In genomic region chr16:11082108-11082859, GRCh38 we compare ENCODE assay signal across 31 cellular contexts.
DNase-seq lines count a peak whose midpoint lies in the region; ATAC-seq and TF ChIP-seq lines count a peak whose summit lies in the region.
"Had no signal": no experiment of that assay in that cellular context is flagged by ENCODE, and none has a peak within 500 bp of the region (broad histone marks: within the 10 kb centered on the region; RNA-seq: fewer than 3 reads in every experiment).

No MANE protein-coding gene starts in this region.

- no peak overlapping the region for H3K9ac ChIP-seq in neural progenitor cell
- H3K9ac ChIP-seq: BLaER1 treated with 17β-estradiol and CSF1 and Interleukin-3, amounts not matched to agents 10 nM and 100 nM had no signal

- H2AFZ ChIP-seq in neural progenitor cell (replicated peaks): no peak overlapping the region

- intact Hi-C loops in activated T-helper 1 cell treated with anti-CD3 and anti-CD28 coated beads, Interleukin-12 subunit alpha, Interleukin-12 subunit beta, Interleukin-2, Interleukin-4 antibody, amounts not matched to agents 30 ng/mL and 10 ng/mL and 1 ng/mL, durations not matched to agents 14 hours and 24 hours and 36 hours (cut with micrococcal nuclease): no loop called here

- no peak overlapping the region for H3K4me2 ChIP-seq in neural progenitor cell

- H3K4me3 Mint-ChIP-seq in stimulated activated naive CD8-positive, alpha-beta T cell treated with anti-CD3 and anti-CD28 coated beads, Interleukin-15, Interleukin-2, amounts not matched to agents 100 ng/mL and 50 ng/mL, for 24 hours: no peak overlapping the region
- no peak overlapping the region for H3K4me3 Mint-ChIP-seq in activated T-helper 1 cell treated with anti-CD3 and anti-CD28 coated beads, Interleukin-12 subunit alpha, Interleukin-12 subunit beta, Interleukin-2, Interleukin-4 antibody, amounts not matched to agents 30 ng/mL and 10 ng/mL and 1 ng/mL, durations not matched to agents 14 hours and 24 hours and 36 hours
- H3K4me3 Mint-ChIP-seq in neural progenitor cell: no peak overlapping the region
- H3K4me3 Mint-ChIP-seq: activated T-helper 17 cell treated with anti-CD3 and anti-CD28 coated beads, Interleukin-2, amount 50 U/mL, for 72 hours had no signal

- no peaks in the 10 kb centered on the region for H4K20me1 ChIP-seq in neural progenitor cell (ENCODE audit: low read depth)

- H3K27me3 Mint-ChIP-seq in stimulated activated naive CD8-positive, alpha-beta T cell treated with anti-CD3 and anti-CD28 coated beads, Interleukin-15, Interleukin-2, amounts not matched to agents 100 ng/mL and 50 ng/mL, for 24 hours: no peaks in the 10 kb centered on the region
- no peaks in the 10 kb centered on the region for H3K27me3 Mint-ChIP-seq in activated T-helper 1 cell treated with anti-CD3 and anti-CD28 coated beads, Interleukin-12 subunit alpha, Interleukin-12 subunit beta, Interleukin-2, Interleukin-4 antibody, amounts not matched to agents 30 ng/mL and 10 ng/mL and 1 ng/mL, durations not matched to agents 14 hours and 24 hours and 36 hours (ENCODE audit: insufficient read depth)
- H3K27me3 Mint-ChIP-seq in neural progenitor cell (ENCODE audit: insufficient read depth, low read depth): no peaks in the 10 kb centered on the region
- H3K27me3 Mint-ChIP-seq: activated T-helper 17 cell treated with anti-CD3 and anti-CD28 coated beads, Interleukin-2, amount 50 U/mL, for 72 hours; naive thymus-derived CD4-positive, alpha-beta T cell had no signal

- peak overlapping the region; percentile 3 for H3K27ac Mint-ChIP-seq in stimulated activated naive CD8-positive, alpha-beta T cell treated with anti-CD3 and anti-CD28 coated beads, Interleukin-15, Interleukin-2, amounts not matched to agents 100 ng/mL and 50 ng/mL, for 24 hours
- H3K27ac Mint-ChIP-seq in activated T-helper 1 cell treated with anti-CD3 and anti-CD28 coated beads, Interleukin-12 subunit alpha, Interleukin-12 subunit beta, Interleukin-2, Interleukin-4 antibody, amounts not matched to agents 30 ng/mL and 10 ng/mL and 1 ng/mL, durations not matched to agents 14 hours and 24 hours and 36 hours: peak overlapping the region; percentile 50
- peak overlapping the region; percentile 37 for H3K27ac Mint-ChIP-seq in neural progenitor cell

- peaks cover 85% of the 10 kb centered on the region for H3K4me1 Mint-ChIP-seq in stimulated activated naive CD8-positive, alpha-beta T cell treated with anti-CD3 and anti-CD28 coated beads, Interleukin-15, Interleukin-2, amounts not matched to agents 100 ng/mL and 50 ng/mL, for 24 hours (ENCODE audit: low read depth)
- H3K4me1 Mint-ChIP-seq in activated T-helper 1 cell treated with anti-CD3 and anti-CD28 coated beads, Interleukin-12 subunit alpha, Interleukin-12 subunit beta, Interleukin-2, Interleukin-4 antibody, amounts not matched to agents 30 ng/mL and 10 ng/mL and 1 ng/mL, durations not matched to agents 14 hours and 24 hours and 36 hours (ENCODE audit: low read depth): peaks cover 91% of the 10 kb centered on the region
- peaks cover 47% of the 10 kb centered on the region for H3K4me1 Mint-ChIP-seq in neural progenitor cell

- H3K4me1 ChIP-seq in neural progenitor cell: peaks cover 21% of the 10 kb centered on the region

- no peaks in the 10 kb centered on the region for H3K36me3 ChIP-seq in neural progenitor cell
- H3K36me3 ChIP-seq: cardiac muscle cell, colonic mucosa, HAP-1, lower lobe of right lung, thoracic aorta, vagina, WERI-Rb-1 had no signal

- no peaks in the 10 kb centered on the region for H3F3A ChIP-seq in neural progenitor cell (ENCODE audit: low read depth)

- H3K79me2 ChIP-seq in neural progenitor cell (ENCODE audit: low read depth): no peaks in the 10 kb centered on the region

- H3K4me3 ChIP-seq in neural progenitor cell: no peak overlapping the region
- H3K4me3 ChIP-seq: BLaER1 treated with 17β-estradiol and CSF1 and Interleukin-3, amounts not matched to agents 10 nM and 100 nM; cardiac muscle cell; colonic mucosa; HAP-1; lower lobe of right lung; thoracic aorta; vagina had no signal

- peaks cover 33% of the 10 kb centered on the region for H3K36me3 Mint-ChIP-seq in stimulated activated naive CD8-positive, alpha-beta T cell treated with anti-CD3 and anti-CD28 coated beads, Interleukin-15, Interleukin-2, amounts not matched to agents 100 ng/mL and 50 ng/mL, for 24 hours (ENCODE audit: low read depth)
- H3K36me3 Mint-ChIP-seq in activated T-helper 1 cell treated with anti-CD3 and anti-CD28 coated beads, Interleukin-12 subunit alpha, Interleukin-12 subunit beta, Interleukin-2, Interleukin-4 antibody, amounts not matched to agents 30 ng/mL and 10 ng/mL and 1 ng/mL, durations not matched to agents 14 hours and 24 hours and 36 hours (ENCODE audit: low read depth): peaks cover 33% of the 10 kb centered on the region
- no peaks in the 10 kb centered on the region for H3K36me3 Mint-ChIP-seq in neural progenitor cell

- H3K27ac ChIP-seq in neural progenitor cell: no peak overlapping the region
- H3K27ac ChIP-seq: BLaER1 treated with 17β-estradiol and CSF1 and Interleukin-3, amounts not matched to agents 10 nM and 100 nM; cardiac muscle cell; colonic mucosa; epithelial cell of prostate; lower lobe of right lung; thoracic aorta; vagina; WERI-Rb-1 had no signal

- DNase-seq in stimulated activated naive CD8-positive, alpha-beta T cell treated with anti-CD3 and anti-CD28 coated beads, Interleukin-15, Interleukin-2, amounts not matched to agents 100 U/mL and 50 U/mL, for 24 hours: no peak
- no peak for DNase-seq in activated T-helper 1 cell treated with anti-CD3 and anti-CD28 coated beads, Interleukin-12 subunit alpha, Interleukin-12 subunit beta, Interleukin-2, Interleukin-4 antibody, amounts not matched to agents 30 ng/mL and 10 ng/mL and 1 ng/mL, durations not matched to agents 14 hours and 24 hours and 36 hours (ENCODE audit: low spot score)
- DNase-seq in neural progenitor cell (ENCODE audit: low spot score) (no peak), C1 segment of cervical spinal cord (lab: John Stamatoyannopoulos, UW) (no peak)
- DNase-seq in activated effector memory CD4-positive, alpha-beta T cell treated with Interleukin-2 at 50 U/mL for 16 hours: no peak
- DNase-seq: aorta; colonic mucosa; effector CD8-positive, alpha-beta T cell; hippocampal formation; lower lobe of right lung; naive thymus-derived CD4-positive, alpha-beta T cell; NCI-H1436 treated with DMSO at 0.1 percent for 48 hours; NCI-H345; NCI-H69; occipital lobe; Right ventricle myocardium superior; stimulated activated CD4-positive, alpha-beta T cell treated with anti-CD3 and anti-CD28 coated beads, Interleukin-15, amount 100 ng/mL, for 24 hours; stimulated activated naive CD4-positive, alpha-beta T cell treated with Interleukin-2 at 50 U/mL for 16 hours; T-helper 9 cell; WERI-Rb-1 had no signal

- H3K9me3 ChIP-seq in neural progenitor cell (ENCODE audit: low read depth): no peaks in the 10 kb centered on the region
- H3K9me3 ChIP-seq: BLaER1 treated with 17β-estradiol and CSF1 and Interleukin-3, amounts not matched to agents 10 nM and 100 nM; colonic mucosa; HAP-1; lower lobe of right lung; thoracic aorta; vagina had no signal

- no peaks in the 10 kb centered on the region for H3K9me3 Mint-ChIP-seq in stimulated activated naive CD8-positive, alpha-beta T cell treated with anti-CD3 and anti-CD28 coated beads, Interleukin-15, Interleukin-2, amounts not matched to agents 100 ng/mL and 50 ng/mL, for 24 hours
- no peaks in the 10 kb centered on the region for H3K9me3 Mint-ChIP-seq in activated T-helper 1 cell treated with anti-CD3 and anti-CD28 coated beads, Interleukin-12 subunit alpha, Interleukin-12 subunit beta, Interleukin-2, Interleukin-4 antibody, amounts not matched to agents 30 ng/mL and 10 ng/mL and 1 ng/mL, durations not matched to agents 14 hours and 24 hours and 36 hours
- H3K9me3 Mint-ChIP-seq in neural progenitor cell: no peaks in the 10 kb centered on the region
- H3K9me3 Mint-ChIP-seq: activated naive CD4-positive, alpha-beta T cell treated with anti-CD3 and anti-CD28 coated beads, Interleukin-2, amount 50 U/mL, for 72 hours; activated T-helper 17 cell treated with anti-CD3 and anti-CD28 coated beads, Interleukin-2, amount 50 U/mL, for 72 hours; naive thymus-derived CD4-positive, alpha-beta T cell had no signal

- no peaks in the 10 kb centered on the region for H3K27me3 ChIP-seq in neural progenitor cell
- H3K27me3 ChIP-seq: BLaER1 treated with 17β-estradiol and CSF1 and Interleukin-3, amounts not matched to agents 10 nM and 100 nM; cardiac muscle cell; colonic mucosa; vagina had no signal

- TF ChIP-seq CTCF in neural progenitor cell (IDR thresholded peaks at IDR 0.05): no peak

- no peak for ATAC-seq in stimulated activated naive CD8-positive, alpha-beta T cell treated with anti-CD3 and anti-CD28 coated beads, Interleukin-15, Interleukin-2, amounts not matched to agents 100 U/mL and 50 U/mL, for 24 hours
- no peak for ATAC-seq in HG02970 (IDR thresholded peaks at IDR 0.05; ENCODE audit: low FRiP score, unreplicated experiment)
- ATAC-seq: activated naive CD4-positive, alpha-beta T cell treated with anti-CD3 and anti-CD28 coated beads, Interleukin-2, amount 50 U/mL, for 72 hours; activated T-helper 17 cell treated with anti-CD3 and anti-CD28 coated beads, Interleukin-2, amount 50 U/mL, for 72 hours; lower lobe of right lung; naive thymus-derived CD4-positive, alpha-beta T cell; Panc1 had no signal
